Comparison of ENCODE assay signal across 8 cellular contexts in the genomic region with DNA sequence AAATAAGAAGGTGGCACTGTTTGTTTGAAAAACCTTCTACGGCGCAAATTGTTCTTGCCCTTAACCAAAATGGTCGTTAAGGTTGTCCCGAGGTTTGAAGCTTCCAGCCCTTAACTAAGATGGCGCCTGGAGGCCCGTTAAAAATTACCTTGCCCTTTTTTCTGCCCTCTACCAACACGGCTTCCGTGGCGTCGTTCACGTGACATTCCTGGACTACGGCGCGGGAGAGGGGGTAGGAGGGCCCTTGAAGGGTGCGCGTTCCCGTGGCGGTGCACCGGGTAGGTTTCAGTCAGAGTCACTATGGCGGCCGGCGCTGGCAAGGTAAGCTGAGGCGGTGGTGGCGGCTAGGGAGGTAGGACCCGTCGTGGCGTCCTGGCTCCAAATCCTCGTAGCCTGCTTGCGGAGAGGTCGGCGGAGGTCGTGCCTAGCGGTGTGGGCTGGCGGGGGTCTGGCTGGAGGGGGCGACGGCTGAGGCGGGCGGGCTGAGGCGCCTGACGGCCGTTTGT. TPM values are rescaled to one million over a fixed set of nuclear protein-coding genes. Genes with fewer than 3 reads are reported as not detected.
DNase-seq lines count a peak whose midpoint lies in the region; ATAC-seq and TF ChIP-seq lines count a peak whose summit lies in the region.

A gene with protein sequence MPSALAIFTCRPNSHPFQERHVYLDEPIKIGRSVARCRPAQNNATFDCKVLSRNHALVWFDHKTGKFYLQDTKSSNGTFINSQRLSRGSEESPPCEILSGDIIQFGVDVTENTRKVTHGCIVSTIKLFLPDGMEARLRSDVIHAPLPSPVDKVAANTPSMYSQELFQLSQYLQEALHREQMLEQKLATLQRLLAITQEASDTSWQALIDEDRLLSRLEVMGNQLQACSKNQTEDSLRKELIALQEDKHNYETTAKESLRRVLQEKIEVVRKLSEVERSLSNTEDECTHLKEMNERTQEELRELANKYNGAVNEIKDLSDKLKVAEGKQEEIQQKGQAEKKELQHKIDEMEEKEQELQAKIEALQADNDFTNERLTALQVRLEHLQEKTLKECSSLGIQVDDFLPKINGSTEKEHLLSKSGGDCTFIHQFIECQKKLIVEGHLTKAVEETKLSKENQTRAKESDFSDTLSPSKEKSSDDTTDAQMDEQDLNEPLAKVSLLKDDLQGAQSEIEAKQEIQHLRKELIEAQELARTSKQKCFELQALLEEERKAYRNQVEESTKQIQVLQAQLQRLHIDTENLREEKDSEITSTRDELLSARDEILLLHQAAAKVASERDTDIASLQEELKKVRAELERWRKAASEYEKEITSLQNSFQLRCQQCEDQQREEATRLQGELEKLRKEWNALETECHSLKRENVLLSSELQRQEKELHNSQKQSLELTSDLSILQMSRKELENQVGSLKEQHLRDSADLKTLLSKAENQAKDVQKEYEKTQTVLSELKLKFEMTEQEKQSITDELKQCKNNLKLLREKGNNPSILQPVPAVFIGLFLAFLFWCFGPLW (plus strand): TSS at position 288 of the 506 bp plus-strand sequence. CDS start 1,343 bp downstream, outside the sequence.

- H3K4me3 ChIP-seq in BE2C (ENCODE audit: low read depth, low read length) (peak within 1 kb of the TSS; percentile 76), colonic mucosa (peak within 1 kb of the TSS; percentile 89)

- H3K27ac ChIP-seq in colonic mucosa: peak within 1 kb of the TSS; percentile 80

- no peak for TF ChIP-seq CTCF in BE2C (IDR thresholded peaks at IDR 0.05; ENCODE audit: low read depth, low read length)
- no peak for TF ChIP-seq CTCF in colonic mucosa (IDR thresholded peaks at IDR 0.05)

- H3K9ac ChIP-seq in colonic mucosa (ENCODE audit: low read depth in 2 of 2, low read length in 2 of 2): peak within 1 kb of the TSS; percentile 81 to 84

- ATAC-seq in HG03460 (IDR thresholded peaks at IDR 0.05; ENCODE audit: unreplicated experiment): peak; percentile 90

- intact Hi-C loops in colonic mucosa (cut with DNase I): loop anchor here (10.0 kb wide), 1 partner anchor 161 kb away; a partner anchor contains a TSS

- H3K4me1 ChIP-seq in BE2C: no peaks in the 10 kb centered on the region
- H3K4me1 ChIP-seq in colonic mucosa: peaks cover 9% of the 10 kb centered on the region

- H3K36me3 ChIP-seq in BE2C (no peaks in the 10 kb centered on the region), colonic mucosa (no peaks in the 10 kb centered on the region)

- H3K9me3 ChIP-seq in BE2C (no peaks in the 10 kb centered on the region), colonic mucosa (no peaks in the 10 kb centered on the region)

- DNase-seq in BE2C (peak; percentile 87), GM19240 (ENCODE audit: insufficient read length, low spot score) (peak; percentile 85), NCI-H526 (lab: John Stamatoyannopoulos, UW) (peak; percentile 93 to 94), colonic mucosa (peak; percentile 99), kidney tubule cell (ENCODE audit: low spot score) (peak; percentile 98)
- peak; percentile 98 for DNase-seq in activated CD4-positive, alpha-beta T cell treated with anti-CD3 and anti-CD28 coated beads for 48 hours
- peak; percentile 83 to 96 (median 90) for DNase-seq in stimulated activated CD4-positive, alpha-beta T cell treated with anti-CD3 and anti-CD28 coated beads, Interleukin-1b, Interleukin-23, amount 100 ng/mL, for 24 hours (ENCODE audit: low read depth in 4 of 4, low spot score in 1 of 4)

- H3K27me3 ChIP-seq in BE2C (no peaks in the 10 kb centered on the region), colonic mucosa (no peaks in the 10 kb centered on the region)

RNA-seq across cellular contexts. Expression of the gene that starts here (rescaled TPM):
- 11.4 TPM for polyA plus RNA-seq in BE2C (2012; ENCODE audit: insufficient read depth, insufficient read length, low read depth)
- 100 to 1,000 TPM in 1 of 2 donors, 10 to 100 TPM in 1; 81.1 to 124 TPM for total RNA-seq in colonic mucosa

Comparison
In these comparisons a context has a peak if more than half of its experiments do, and no peak if none do; other contexts are left out.
1. Peak in every context shown above with its lines: DNase-seq, ATAC-seq, H3K4me3 ChIP-seq and H3K27ac ChIP-seq.